15 cellular contexts compared by ENCODE assay signal in genomic region chr18:371616-371998, GRCh38.
DNase-seq lines count a peak whose midpoint lies in the region; ATAC-seq and TF ChIP-seq lines count a peak whose summit lies in the region.
"Had no signal": no experiment of that assay in that cellular context is flagged by ENCODE, and none has a peak within 500 bp of the region (broad histone marks: within the 10 kb centered on the region; RNA-seq: fewer than 3 reads in every experiment).

No MANE protein-coding gene starts in this region.

- no peak for ATAC-seq in GM18502 (IDR thresholded peaks at IDR 0.05; ENCODE audit: poor library complexity, unreplicated experiment)
- no peak for ATAC-seq in activated T-cell treated with anti-CD3 and anti-CD28 coated beads, Interleukin-2, amount 50 U/mL, for 4 hours
- ATAC-seq: activated naive CD8-positive, alpha-beta T cell treated with anti-CD3 and anti-CD28 coated beads, Interleukin-2, amount 50 U/mL, for 24 hours; GM12878; natural killer cell treated with Interleukin-12 subunit alpha and Interleukin-12 subunit beta and Interleukin-15 and Interleukin-18, amount 100 ng/mL, for 72 hours had no signal

- no peak overlapping the region for H2BK15ac ChIP-seq in mesendoderm (replicated peaks; ENCODE audit: low read depth)

- peaks cover 27% of the 10 kb centered on the region for H3K4me1 Mint-ChIP-seq in HFFc6 (ENCODE audit: low read depth)
- peaks cover 59% of the 10 kb centered on the region for H3K4me1 Mint-ChIP-seq in type B pancreatic cell (ENCODE audit: unreplicated experiment)
- H3K4me1 Mint-ChIP-seq in activated T-cell treated with anti-CD3 and anti-CD28 coated beads, Interleukin-2, amount 50 U/mL, for 4 hours (ENCODE audit: low read depth), result peaks cover 1% of the 10 kb centered on the region

- H2BK120ac ChIP-seq in mesendoderm (ENCODE audit: low read depth, low read length), result no peak overlapping the region

- H3K4me2 ChIP-seq in mesendoderm (ENCODE audit: low read length), result no peak overlapping the region

- no peak for DNase-seq in HFFc6
- peak; percentile 2 for DNase-seq in epithelial cell of esophagus (ENCODE audit: low read depth)
- DNase-seq in mesendoderm, result peak; percentile 34
- DNase-seq in type B pancreatic cell (ENCODE audit: extremely low spot score, unreplicated experiment), result no peak
- no peak for DNase-seq in NCI-H2029 (lab: John Stamatoyannopoulos, UW)
- DNase-seq in activated T-cell treated with anti-CD3 and anti-CD28 coated beads, Interleukin-2, amount 50 U/mL, for 4 hours, result no peak
- DNase-seq: activated CD4-positive, alpha-beta T cell treated with anti-CD3 and anti-CD28 coated beads, Interleukin-2, amount 50 U/mL, for 1 hour; activated naive CD8-positive, alpha-beta T cell treated with anti-CD3 and anti-CD28 coated beads, Interleukin-2, amount 50 U/mL, for 24 hours; activated T-cell treated with anti-CD3 and anti-CD28 coated beads, Interleukin-2, amount 50 U/mL, for 48 hours; DMS79; erythroblast had no signal

- H3K79me2 ChIP-seq in mesendoderm (ENCODE audit: control insufficient read depth, insufficient read depth, low read length), result no peaks in the 10 kb centered on the region

- H3K4me3 Mint-ChIP-seq in HFFc6, result peak overlapping the region; percentile 55; the same call in 1 of the 2 replicates
- H3K4me3 Mint-ChIP-seq in type B pancreatic cell, result peak overlapping the region; percentile 50
- no peak overlapping the region for H3K4me3 Mint-ChIP-seq in activated T-cell treated with anti-CD3 and anti-CD28 coated beads, Interleukin-2, amount 50 U/mL, for 4 hours
- H3K4me3 Mint-ChIP-seq: activated naive CD8-positive, alpha-beta T cell treated with anti-CD3 and anti-CD28 coated beads, Interleukin-2, amount 50 U/mL, for 24 hours; CD14-positive monocyte; natural killer cell treated with Interleukin-12 subunit alpha and Interleukin-12 subunit beta and Interleukin-15 and Interleukin-18, amount 100 ng/mL, for 72 hours had no signal

- H3K9me3 Mint-ChIP-seq in HFFc6 (no peaks in the 10 kb centered on the region), type B pancreatic cell (peaks cover 4% of the 10 kb centered on the region)
- no peaks in the 10 kb centered on the region for H3K9me3 Mint-ChIP-seq in activated T-cell treated with anti-CD3 and anti-CD28 coated beads, Interleukin-2, amount 50 U/mL, for 4 hours
- H3K9me3 Mint-ChIP-seq: activated naive CD8-positive, alpha-beta T cell treated with anti-CD3 and anti-CD28 coated beads, Interleukin-2, amount 50 U/mL, for 24 hours; natural killer cell treated with Interleukin-12 subunit alpha and Interleukin-12 subunit beta and Interleukin-15 and Interleukin-18, amount 100 ng/mL, for 72 hours had no signal

- H3K79me1 ChIP-seq in mesendoderm (ENCODE audit: low read length), result no peaks in the 10 kb centered on the region

- no CpG with 5 or more reads among the region's 7 CpGs for whole genome bisulfite sequencing in mesendoderm (ENCODE audit: extremely low coverage, insufficient coverage, low lambda C conversion rate)

- no peak overlapping the region for H3K56ac ChIP-seq in mesendoderm (ENCODE audit: low read length)

- TF ChIP-seq CTCF in HFFc6 (IDR thresholded peaks at IDR 0.05), result no peak
- no peak for TF ChIP-seq CTCF in epithelial cell of esophagus (IDR thresholded peaks at IDR 0.05; ENCODE audit: insufficient read depth, low read depth, low read length, missing control alignments)
- no peak for TF ChIP-seq CTCF in type B pancreatic cell (conservative IDR thresholded peaks at IDR 0.05)

- H3K23ac ChIP-seq in mesendoderm (ENCODE audit: low read length), result no peak overlapping the region

- no peak overlapping the region for H3K18ac ChIP-seq in mesendoderm (ENCODE audit: low read length)

- H3K9ac ChIP-seq in mesendoderm (ENCODE audit: low read length), result no peak overlapping the region

- H4K8ac ChIP-seq in mesendoderm (ENCODE audit: low read depth, low read length), result no peak overlapping the region

- peak overlapping the region; percentile 40; the same call in 1 of the 2 replicates for H3K27ac Mint-ChIP-seq in HFFc6
- peak overlapping the region; percentile 62 for H3K27ac Mint-ChIP-seq in type B pancreatic cell
- H3K27ac Mint-ChIP-seq: activated naive CD8-positive, alpha-beta T cell treated with anti-CD3 and anti-CD28 coated beads, Interleukin-2, amount 50 U/mL, for 24 hours; natural killer cell treated with Interleukin-12 subunit alpha and Interleukin-12 subunit beta and Interleukin-15 and Interleukin-18, amount 100 ng/mL, for 72 hours had no signal

- H3K27ac ChIP-seq in mesendoderm (ENCODE audit: low read depth, low read length), result no peak overlapping the region

- peaks cover 4% of the 10 kb centered on the region; the same call in 1 of the 2 replicates for H3K36me3 Mint-ChIP-seq in HFFc6 (ENCODE audit: low read depth)
- peaks cover 3% of the 10 kb centered on the region for H3K36me3 Mint-ChIP-seq in type B pancreatic cell
- no peaks in the 10 kb centered on the region for H3K36me3 Mint-ChIP-seq in activated T-cell treated with anti-CD3 and anti-CD28 coated beads, Interleukin-2, amount 50 U/mL, for 4 hours (ENCODE audit: insufficient read depth)
- H3K36me3 Mint-ChIP-seq: natural killer cell treated with Interleukin-12 subunit alpha and Interleukin-12 subunit beta and Interleukin-15 and Interleukin-18, amount 100 ng/mL, for 72 hours had no signal

- no peaks in the 10 kb centered on the region for H3K4me1 ChIP-seq in mesendoderm (ENCODE audit: control insufficient read depth, low read depth, low read length)

- H3K36me3 ChIP-seq in mesendoderm (ENCODE audit: control insufficient read depth, insufficient read depth, low read length), result no peaks in the 10 kb centered on the region

- no peaks in the 10 kb centered on the region for H3K27me3 ChIP-seq in mesendoderm (ENCODE audit: insufficient read depth, low read length, poor library complexity)

- no peak overlapping the region for H4K5ac ChIP-seq in mesendoderm (ENCODE audit: low read length)

- H3K4ac ChIP-seq in mesendoderm (ENCODE audit: low read depth, low read length), result no peak overlapping the region

- H3K27me3 Mint-ChIP-seq in HFFc6 (ENCODE audit: insufficient read depth), result peaks cover 10% of the 10 kb centered on the region
- peaks cover 4% of the 10 kb centered on the region for H3K27me3 Mint-ChIP-seq in type B pancreatic cell
- H3K27me3 Mint-ChIP-seq in activated T-cell treated with anti-CD3 and anti-CD28 coated beads, Interleukin-2, amount 50 U/mL, for 4 hours (ENCODE audit: low read depth), result peaks cover 3% of the 10 kb centered on the region
- H3K27me3 Mint-ChIP-seq: activated naive CD8-positive, alpha-beta T cell treated with anti-CD3 and anti-CD28 coated beads, Interleukin-2, amount 50 U/mL, for 24 hours had no signal

- H2AK5ac ChIP-seq in mesendoderm (ENCODE audit: low read length), result no peak overlapping the region

- H2BK5ac ChIP-seq in mesendoderm (ENCODE audit: low read length), result no peak overlapping the region

- no peak overlapping the region for H3K4me3 ChIP-seq in epithelial cell of esophagus (ENCODE audit: low read length)
- H3K4me3 ChIP-seq in mesendoderm (ENCODE audit: low read length), result no peak overlapping the region
- H3K4me3 ChIP-seq: GM12878 had no signal

Comparison
In these comparisons a context has a peak if more than half of its experiments do, and no peak if none do; other contexts are left out.
1. DNase-seq: peak in epithelial cell of esophagus (single experiment) and mesendoderm (single experiment); none in HFFc6 (single experiment), type B pancreatic cell (single experiment), NCI-H2029 (single experiment) and activated T-cell treated with anti-CD3 and anti-CD28 coated beads, Interleukin-2, amount 50 U/mL, for 4 hours (single experiment).